Comparison of ENCODE assay signal across 19 cellular contexts in the genomic region with DNA sequence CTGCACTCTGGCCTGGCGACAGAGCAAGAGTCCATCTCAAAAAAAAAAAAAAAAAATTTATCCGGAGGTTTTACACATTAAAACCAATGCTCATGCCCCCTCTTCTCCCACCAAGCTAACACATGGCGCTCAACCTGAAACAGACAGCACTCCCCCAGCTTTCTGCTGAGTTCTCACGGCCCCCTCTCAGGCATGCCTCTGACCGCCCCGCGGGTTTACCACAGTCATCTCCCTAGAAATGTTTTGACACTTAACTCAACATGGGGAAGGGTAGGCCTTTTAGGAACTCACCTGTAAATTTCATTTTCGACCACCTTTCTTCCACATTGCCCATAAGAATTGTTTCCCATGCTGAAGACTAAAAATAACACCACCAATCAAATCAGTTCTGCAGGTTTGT. TPM values are rescaled to one million over a fixed set of nuclear protein-coding genes. Genes with fewer than 3 reads are reported as not detected.
DNase-seq lines count a peak whose midpoint lies in the region; ATAC-seq and TF ChIP-seq lines count a peak whose summit lies in the region.
"Had no signal": no experiment of that assay in that cellular context is flagged by ENCODE, and none has a peak within 500 bp of the region (broad histone marks: within the 10 kb centered on the region; RNA-seq: fewer than 3 reads in every experiment).

No MANE protein-coding gene starts in this region.

- H3K27me3 ChIP-seq in breast epithelium (no peaks in the 10 kb centered on the region), osteoblast (ENCODE audit: insufficient read depth, low read length) (no peaks in the 10 kb centered on the region), colonic mucosa (no peaks in the 10 kb centered on the region), upper lobe of left lung (no peaks in the 10 kb centered on the region)
- H3K27me3 ChIP-seq: BLaER1 treated with 17β-estradiol and CSF1 and Interleukin-3, amounts not matched to agents 10 nM and 100 nM had no signal

- H3K4me3 Mint-ChIP-seq in MCF 10A (ENCODE audit: unreplicated experiment) (no peak overlapping the region), WTC11 (no peak overlapping the region)
- H3K4me3 Mint-ChIP-seq: CD8-positive, alpha-beta T cell; GM23338; HFFc6; IgD-negative memory B cell had no signal

- no peak overlapping the region for H3K4me3 ChIP-seq in breast epithelium
- H3K4me3 ChIP-seq in osteoblast (ENCODE audit: insufficient read depth, low read length), result no peak overlapping the region
- no peak overlapping the region for H3K4me3 ChIP-seq in colonic mucosa
- no peak overlapping the region for H3K4me3 ChIP-seq in upper lobe of left lung
- H3K4me3 ChIP-seq: BLaER1 treated with 17β-estradiol and CSF1 and Interleukin-3, amounts not matched to agents 10 nM and 100 nM; GM23338 had no signal

- H3K36me3 ChIP-seq in breast epithelium, result no peaks in the 10 kb centered on the region
- peaks cover 70% of the 10 kb centered on the region for H3K36me3 ChIP-seq in osteoblast (ENCODE audit: insufficient read depth, low read length)
- H3K36me3 ChIP-seq in colonic mucosa, result peaks cover 10% of the 10 kb centered on the region
- H3K36me3 ChIP-seq in upper lobe of left lung, result peaks cover 40 to 100% (median 92%) of the 10 kb centered on the region in 4 donors

- H3K79me2 ChIP-seq in osteoblast (ENCODE audit: insufficient read depth, low read length), result no peaks in the 10 kb centered on the region

- H3K9me3 Mint-ChIP-seq in MCF 10A (ENCODE audit: unreplicated experiment), result no peaks in the 10 kb centered on the region
- H3K9me3 Mint-ChIP-seq in WTC11, result no peaks in the 10 kb centered on the region
- H3K9me3 Mint-ChIP-seq: CD8-positive, alpha-beta T cell; GM23338; HFFc6; IgD-negative memory B cell had no signal

- H2AFZ ChIP-seq in osteoblast (ENCODE audit: low read length), result no peak overlapping the region
- H2AFZ ChIP-seq: GM23338 had no signal

- H3K27me3 Mint-ChIP-seq in MCF 10A (ENCODE audit: insufficient read depth, unreplicated experiment) (no peaks in the 10 kb centered on the region), WTC11 (ENCODE audit: low read depth) (no peaks in the 10 kb centered on the region; the same call in 1 of the 2 replicates)
- H3K27me3 Mint-ChIP-seq: IgD-negative memory B cell had no signal

- H3K4me1 Mint-ChIP-seq in MCF 10A (ENCODE audit: insufficient read depth, unreplicated experiment) (no peaks in the 10 kb centered on the region), WTC11 (no peaks in the 10 kb centered on the region)
- H3K4me1 Mint-ChIP-seq: GM23338, IgD-negative memory B cell had no signal

- H3K27ac ChIP-seq in breast epithelium, result no peak overlapping the region
- H3K27ac ChIP-seq in osteoblast (ENCODE audit: low read depth, low read length), result no peak overlapping the region
- no peak overlapping the region for H3K27ac ChIP-seq in colonic mucosa
- H3K27ac ChIP-seq in upper lobe of left lung, result no peak overlapping the region
- H3K27ac ChIP-seq: BLaER1 treated with 17β-estradiol and CSF1 and Interleukin-3, amounts not matched to agents 10 nM and 100 nM had no signal

- TF ChIP-seq POLR2A in breast epithelium (IDR thresholded peaks at IDR 0.05) (no peak), upper lobe of left lung (IDR thresholded peaks at IDR 0.05) (no peak)

- H3K27ac Mint-ChIP-seq in MCF 10A (ENCODE audit: low read depth, unreplicated experiment) (peak overlapping the region; percentile 35), WTC11 (peak overlapping the region; percentile 34)
- H3K27ac Mint-ChIP-seq: CD8-positive, alpha-beta T cell; GM23338; HFFc6; IgD-negative memory B cell had no signal

- H3K36me3 Mint-ChIP-seq in MCF 10A (ENCODE audit: insufficient read depth, unreplicated experiment) (peaks cover 97% of the 10 kb centered on the region), WTC11 (peaks cover 58% of the 10 kb centered on the region)

- no peak overlapping the region for H3K9ac ChIP-seq in colonic mucosa (ENCODE audit: low read depth in 2 of 2, low read length in 2 of 2)
- H3K9ac ChIP-seq: BLaER1 treated with 17β-estradiol and CSF1 and Interleukin-3, amounts not matched to agents 10 nM and 100 nM had no signal

- BruUV-seq in MCF 10A (replicated peaks; lab: Mats Ljungman, UMichigan), result no TSS peak

- H3K4me2 ChIP-seq in osteoblast (ENCODE audit: insufficient read depth, low read length), result no peak overlapping the region
- H3K4me2 ChIP-seq: BLaER1 treated with 17β-estradiol and CSF1 and Interleukin-3, amounts not matched to agents 10 nM and 100 nM; GM23338 had no signal

- no peak for DNase-seq in MCF 10A (ENCODE audit: unreplicated experiment)
- no peak for DNase-seq in breast epithelium (ENCODE audit: low spot score in 2 of 2)
- DNase-seq in WTC11 (ENCODE audit: low spot score), result no peak
- DNase-seq in osteoblast (ENCODE audit: insufficient read length, low spot score, missing footprints), result peak; percentile 14
- no peak for DNase-seq in HPDE6-E6E7 (ENCODE audit: extremely low spot score)
- DNase-seq in colonic mucosa, result no peak
- no peak for DNase-seq in upper lobe of left lung
- DNase-seq: 8988T; CD8-positive, alpha-beta T cell; COR-L47; DMS 273 treated with DMSO at 0.1 percent for 48 hours; DMS53; DND-41; HFFc6 had no signal

- H3K9me3 ChIP-seq in breast epithelium, result no peaks in the 10 kb centered on the region
- H3K9me3 ChIP-seq in osteoblast (ENCODE audit: low read depth, low read length), result no peaks in the 10 kb centered on the region
- no peaks in the 10 kb centered on the region for H3K9me3 ChIP-seq in colonic mucosa
- H3K9me3 ChIP-seq in upper lobe of left lung, result no peaks in the 10 kb centered on the region
- H3K9me3 ChIP-seq: BLaER1 treated with 17β-estradiol and CSF1 and Interleukin-3, amounts not matched to agents 10 nM and 100 nM had no signal

- H3K4me1 ChIP-seq in breast epithelium (no peaks in the 10 kb centered on the region), osteoblast (ENCODE audit: insufficient read depth, low read length) (no peaks in the 10 kb centered on the region), colonic mucosa (no peaks in the 10 kb centered on the region), upper lobe of left lung (no peaks in the 10 kb centered on the region)

- WGBS in upper lobe of left lung, 2 donors, result 96 to 98% methylated on average over 8 of the region's 8 CpGs

- no peak for TF ChIP-seq EP300 in upper lobe of left lung (IDR thresholded peaks at IDR 0.05)

- ATAC-seq in WTC11 (no peak), upper lobe of left lung (ENCODE audit: low FRiP score in 2 of 2) (no peak)
- ATAC-seq: CD8-positive, alpha-beta T cell; GM23338; HCT116; HepG2 had no signal

- no peaks in the 10 kb centered on the region for H4K20me1 ChIP-seq in osteoblast (ENCODE audit: insufficient read depth, low read length)

- POLR2A ChIA-PET in MCF 10A (lab: Yijun Ruan, JAX) (interaction anchor here (0.8 kb wide), 1 partner anchor 8 kb away, joined by 3 read pairs; no protein-coding TSS in a partner anchor), WTC11 (lab: Charles Lee) (no interaction called here)

- CTCF ChIA-PET in MCF 10A (lab: Yijun Ruan, JAX), result interaction anchor here (0.7 kb wide), 1 partner anchor 498 kb away, joined by 3 read pairs; no protein-coding TSS in a partner anchor
- CTCF ChIA-PET in WTC11 (lab: Charles Lee), result no interaction called here

- TF ChIP-seq CTCF in MCF 10A (IDR thresholded peaks at IDR 0.05; ENCODE audit: unreplicated experiment) (no peak), breast epithelium (IDR thresholded peaks at IDR 0.05) (no peak), WTC11 (IDR thresholded peaks at IDR 0.05) (no peak), osteoblast (IDR thresholded peaks at IDR 0.05; ENCODE audit: extremely low read depth, low read depth, low read length) (no peak), colonic mucosa (IDR thresholded peaks at IDR 0.05) (no peak), upper lobe of left lung (IDR thresholded peaks at IDR 0.05) (no peak)

- intact Hi-C loops in MCF 10A (cut with micrococcal nuclease) (no loop called here), breast epithelium (cut with DNase I; ENCODE audit: low total_unique reads) (no loop called here), colonic mucosa (cut with DNase I) (no loop called here)

TF ChIP-seq in WTC11, 78 proteins besides CTCF, POLR2A, EP300 and RAD21 (continues in another document):
- TF ChIP-seq NR2C2 (CRISPR knock-in tag; IDR thresholded peaks at IDR 0.05), result no peak
- TF ChIP-seq, protein P1, sequence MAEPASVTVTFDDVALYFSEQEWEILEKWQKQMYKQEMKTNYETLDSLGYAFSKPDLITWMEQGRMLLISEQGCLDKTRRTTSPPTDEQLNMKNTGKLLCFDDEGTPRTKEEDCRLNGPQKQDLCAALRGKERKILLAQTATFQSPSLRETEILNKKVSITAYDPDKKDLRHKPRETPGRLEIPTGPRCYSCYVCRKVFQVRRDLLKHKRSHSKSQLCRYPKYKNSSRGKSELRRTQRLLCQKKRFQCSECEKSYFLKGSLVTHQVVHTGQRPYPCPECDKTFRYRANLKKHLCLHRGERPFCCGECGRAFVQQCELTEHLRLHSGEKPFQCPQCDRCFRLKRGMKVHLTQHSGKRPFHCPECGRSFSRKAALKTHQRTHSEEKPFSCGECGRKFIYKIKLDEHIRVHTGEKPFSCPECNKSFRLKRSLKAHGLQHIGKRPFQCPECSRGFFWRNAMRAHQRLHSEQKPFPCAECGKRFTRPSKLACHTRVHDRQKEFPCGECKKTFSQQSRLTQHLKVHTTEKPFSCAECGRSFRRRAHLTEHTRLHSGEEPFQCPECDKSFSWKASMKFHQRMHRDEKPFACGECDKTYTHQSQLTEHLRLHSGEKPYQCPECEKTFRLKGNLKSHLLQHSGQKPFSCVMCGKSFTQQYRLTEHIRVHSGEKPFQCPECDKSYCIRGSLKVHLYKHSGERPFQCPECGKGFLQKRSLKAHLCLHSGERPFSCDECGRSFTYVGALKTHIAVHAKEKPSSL (CRISPR knock-in tag; conservative IDR thresholded peaks at IDR 0.05), result no peak

RNA-seq across cellular contexts. Expression of a gene that starts 9.3 kb away (rescaled TPM):
- total RNA-seq in MCF 10A (2022) (36.9 and 43.5 TPM in 2 replicates), breast epithelium (10 to 100 TPM; 29.8 to 42.7 (median 36.9) TPM), WTC11 (2021) (52.3 to 57.0 TPM (median 53.0 TPM) in 3 replicates), osteoblast (42.7 and 46.0 TPM in 2 replicates), colonic mucosa (10 to 100 TPM; 41.1 to 64.7 TPM), upper lobe of left lung (10 to 100 TPM; 26.2 to 46.1 (median 37.9) TPM)

RNA-seq across cellular contexts. Expression of a gene that starts 28.1 kb away (rescaled TPM):
- total RNA-seq in MCF 10A (2022) (31.4 and 32.0 TPM in 2 replicates), breast epithelium (100 to 1,000 TPM in 1 of 3 donors, 10 to 100 TPM in 2; 72.6 to 107 (median 73.7) TPM), WTC11 (2021) (8.7 to 11.2 TPM (median 10.8 TPM) in 3 replicates), osteoblast (30.1 and 30.4 TPM in 2 replicates), colonic mucosa (10 to 100 TPM; 24.6 to 28.2 TPM), upper lobe of left lung (100 to 1,000 TPM in 1 of 6 donors, 10 to 100 TPM in 5; 42.3 to 147 (median 51.6) TPM)
